Comparison of ENCODE assay signal across 18 cellular contexts in genomic region chr1:56502700-56503245, GRCh38.
DNase-seq lines count a peak whose midpoint lies in the region; ATAC-seq and TF ChIP-seq lines count a peak whose summit lies in the region.
"Had no signal": no experiment of that assay in that cellular context is flagged by ENCODE, and none has a peak within 500 bp of the region (broad histone marks: within the 10 kb centered on the region; RNA-seq: fewer than 3 reads in every experiment).

No MANE protein-coding gene starts in this region.

- intact Hi-C loops in naive thymus-derived CD4-positive, alpha-beta T cell (cut with micrococcal nuclease), result no loop called here

- peaks cover 0 to 3% (median 0%) of the 10 kb centered on the region in 5 donors for H3K36me3 Mint-ChIP-seq in naive thymus-derived CD4-positive, alpha-beta T cell

- no peak overlapping the region for H3K4me3 ChIP-seq in NB4 (ENCODE audit: low read depth, low read length)
- H3K4me3 ChIP-seq in naive thymus-derived CD4-positive, alpha-beta T cell (ENCODE audit: low read length), result no peak overlapping the region
- H3K4me3 ChIP-seq: MG63 had no signal

- no peaks in the 10 kb centered on the region for H3K9me3 ChIP-seq in naive thymus-derived CD4-positive, alpha-beta T cell (ENCODE audit: control insufficient read depth in 2 of 3, low read length in 3 of 3)
- H3K9me3 ChIP-seq: MG63 had no signal

- peaks cover 0 to 6% (median 0%) of the 10 kb centered on the region in 7 donors for H3K4me1 Mint-ChIP-seq in naive thymus-derived CD4-positive, alpha-beta T cell
- H3K4me1 Mint-ChIP-seq: stimulated activated naive CD8-positive, alpha-beta T cell treated with anti-CD3 and anti-CD28 coated beads, Interleukin-15, amount 100 ng/mL, for 72 hours had no signal

- POLR2A ChIA-PET in naive thymus-derived CD4-positive, alpha-beta T cell (lab: Charles Lee), result no interaction called here

- TF ChIP-seq POLR2A in NB4 (IDR thresholded peaks at IDR 0.05; ENCODE audit: extremely low read depth, insufficient read length) (no peak), erythroblast (IDR thresholded peaks at IDR 0.05; ENCODE audit: low read length) (no peak)

- H3K4me3 Mint-ChIP-seq in naive thymus-derived CD4-positive, alpha-beta T cell, result no peak overlapping the region
- H3K4me3 Mint-ChIP-seq: dendritic cell treated with granulocyte-macrophage colony-stimulating factor and Interleukin-4, amounts not matched to agents 40 ng/mL and 50 ng/mL, for 4 days; stimulated activated naive CD8-positive, alpha-beta T cell treated with anti-CD3 and anti-CD28 coated beads, Interleukin-15, amount 100 ng/mL, for 72 hours had no signal

- peaks cover 0 to 21% (median 4%) of the 10 kb centered on the region in 5 donors for H3K27me3 Mint-ChIP-seq in naive thymus-derived CD4-positive, alpha-beta T cell

- H3K27me3 ChIP-seq in naive thymus-derived CD4-positive, alpha-beta T cell (ENCODE audit: control insufficient read depth in 2 of 2, insufficient read depth in 2 of 2, low read length in 2 of 2), result no peaks in the 10 kb centered on the region
- H3K27me3 ChIP-seq: MG63 had no signal

- H3K4me1 ChIP-seq in naive thymus-derived CD4-positive, alpha-beta T cell (ENCODE audit: control insufficient read depth in 2 of 2, insufficient read depth in 2 of 2, low read length in 2 of 2), result no peaks in the 10 kb centered on the region

- no peaks in the 10 kb centered on the region for H3K36me3 ChIP-seq in naive thymus-derived CD4-positive, alpha-beta T cell (ENCODE audit: control insufficient read depth in 2 of 3, insufficient read depth in 3 of 3, low read length in 3 of 3)

- H3K27ac Mint-ChIP-seq in naive thymus-derived CD4-positive, alpha-beta T cell, result no peak overlapping the region
- H3K27ac Mint-ChIP-seq: dendritic cell treated with granulocyte-macrophage colony-stimulating factor and Interleukin-4, amounts not matched to agents 40 ng/mL and 50 ng/mL, for 4 days; stimulated activated naive CD8-positive, alpha-beta T cell treated with anti-CD3 and anti-CD28 coated beads, Interleukin-15, amount 100 ng/mL, for 72 hours had no signal

- ATAC-seq in naive thymus-derived CD4-positive, alpha-beta T cell, result peak; percentile 79
- ATAC-seq in HG03175 (IDR thresholded peaks at IDR 0.05; ENCODE audit: unreplicated experiment), result no peak
- ATAC-seq in HG03196 (IDR thresholded peaks at IDR 0.05; ENCODE audit: unreplicated experiment), result no peak
- ATAC-seq: stimulated activated naive CD8-positive, alpha-beta T cell treated with anti-CD3 and anti-CD28 coated beads, Interleukin-15, amount 100 ng/mL, for 72 hours had no signal

- no peak for TF ChIP-seq CTCF in NB4 (IDR thresholded peaks at IDR 0.05; ENCODE audit: low read depth, low read length)

- CTCF ChIA-PET in naive thymus-derived CD4-positive, alpha-beta T cell (lab: Charles Lee), result no interaction called here

- peaks cover 0 to 6% (median 2%) of the 10 kb centered on the region in 11 donors for H3K9me3 Mint-ChIP-seq in naive thymus-derived CD4-positive, alpha-beta T cell
- H3K9me3 Mint-ChIP-seq: dendritic cell treated with granulocyte-macrophage colony-stimulating factor and Interleukin-4, amounts not matched to agents 40 ng/mL and 50 ng/mL, for 4 days had no signal

- H3K27ac ChIP-seq in naive thymus-derived CD4-positive, alpha-beta T cell (ENCODE audit: low read depth, low read length), result no peak overlapping the region
- H3K27ac ChIP-seq: C4-2B had no signal

- peak; percentile 12 for DNase-seq in COLO829 (ENCODE audit: low spot score)
- DNase-seq in NB4 (ENCODE audit: low read depth), result peak; percentile 21
- peak; percentile 41 to 65 for DNase-seq in erythroblast (lab: John Stamatoyannopoulos, UW)
- DNase-seq in naive thymus-derived CD4-positive, alpha-beta T cell, result no peak
- DNase-seq in midbrain (lab: John Stamatoyannopoulos, UW), result no peak
- no peak for DNase-seq in NCI-H1048 (lab: John Stamatoyannopoulos, UW)
- DNase-seq: activated CD4-positive, alpha-beta T cell treated with anti-CD3 and anti-CD28 coated beads for 4 hours; activated T-cell treated with anti-CD3 and anti-CD28 coated beads for 4 hours; amniotic stem cell; foreskin melanocyte; H7; MG63; NCI-H2171 treated with DMSO at 0.1 percent for 48 hours; stimulated activated naive CD8-positive, alpha-beta T cell treated with anti-CD3 and anti-CD28 coated beads, Interleukin-15, amount 100 ng/mL, for 72 hours had no signal

Comparison
In these comparisons a context has a peak if more than half of its experiments do, and no peak if none do; other contexts are left out.
1. DNase-seq: peak in COLO829 (single experiment), NB4 (single experiment) and erythroblast (2 of 2); none in naive thymus-derived CD4-positive, alpha-beta T cell (0 of 9), midbrain (single experiment) and NCI-H1048 (single experiment).